In genomic region chr1:236045771-236046170, GRCh38 we compare ENCODE assay signal across 6 cellular contexts. TPM values are rescaled to one million over a fixed set of nuclear protein-coding genes. Genes with fewer than 3 reads are reported as not detected.
"Had no signal": no experiment of that assay in that cellular context is flagged by ENCODE, and none has a peak within 500 bp of the region (broad histone marks: within the 10 kb centered on the region; RNA-seq: fewer than 3 reads in every experiment).

No MANE protein-coding gene starts in this region.

- DNase-seq: IMR-90, KBM-7 had no signal

- H3K27ac Mint-ChIP-seq: IgD-negative memory B cell had no signal

- H3K4me1 Mint-ChIP-seq: IgD-negative memory B cell had no signal

- H3K27ac ChIP-seq: HL-60 had no signal

- H3K4me3 ChIP-seq: K562 had no signal

RNA-seq across cellular contexts. Expression of gene NID1, which starts 19.1 kb away (rescaled TPM):
- total RNA-seq: HT-29 had no signal
